ENCODE assay signal across 9 cellular contexts in genomic region chr6:149129401-149130077, GRCh38.
DNase-seq lines count a peak whose midpoint lies in the region; ATAC-seq, FAIRE-seq and TF ChIP-seq lines count a peak whose summit lies in the region.
"Had no signal": no experiment of that assay in that cellular context is flagged by ENCODE, and none has a peak within 500 bp of the region (broad histone marks: within the 10 kb centered on the region; RNA-seq: fewer than 3 reads in every experiment).

No MANE protein-coding gene starts in this region.

- in situ Hi-C loops in GM13977 (cut with MboI; ENCODE audit: low pct_unique_long_range_greater_than_20kb, low sequenced_read_pairs, unreplicated experiment): no loop called here

- ATAC-seq in activated naive CD8-positive, alpha-beta T cell treated with anti-CD3 and anti-CD28 coated beads, Interleukin-2, amount 10 ng/mL, durations not matched to agents 7 days and 5 days (ENCODE audit: low read depth): no peak
- ATAC-seq in naive thymus-derived CD4-positive, alpha-beta T cell: peak; percentile 62
- ATAC-seq in GM18520 (IDR thresholded peaks at IDR 0.05; ENCODE audit: unreplicated experiment) (no peak), aorta (ENCODE audit: low FRiP score) (no peak)

- intact Hi-C loops in naive thymus-derived CD4-positive, alpha-beta T cell (cut with micrococcal nuclease): loop anchor here (2.0 kb wide), 4 partner anchors 17 to 47 kb away; no protein-coding TSS in a partner anchor
- intact Hi-C loops in aorta (cut with DNase I): no loop called here

- no peak overlapping the region for H3K4me3 Mint-ChIP-seq in activated naive CD8-positive, alpha-beta T cell treated with anti-CD3 and anti-CD28 coated beads, Interleukin-2, amount 10 ng/mL, durations not matched to agents 7 days and 5 days
- peak overlapping the region in 6 of 10 donors; percentile 2 to 66 (median 30) for H3K4me3 Mint-ChIP-seq in naive thymus-derived CD4-positive, alpha-beta T cell

- no peaks in the 10 kb centered on the region for H3K9me3 ChIP-seq in naive thymus-derived CD4-positive, alpha-beta T cell (ENCODE audit: control insufficient read depth in 2 of 3, low read length in 3 of 3)
- H3K9me3 ChIP-seq in aorta (ENCODE audit: control insufficient read depth, low read length): no peaks in the 10 kb centered on the region

- no peaks in the 10 kb centered on the region for H3K27me3 ChIP-seq in naive thymus-derived CD4-positive, alpha-beta T cell (ENCODE audit: control insufficient read depth in 2 of 2, insufficient read depth in 2 of 2, low read length in 2 of 2)
- H3K27me3 ChIP-seq in aorta (ENCODE audit: control insufficient read depth in 1 of 2, insufficient read depth in 2 of 2, low read length in 1 of 2): no peaks in the 10 kb centered on the region

- H3K4me3 ChIP-seq in naive thymus-derived CD4-positive, alpha-beta T cell (ENCODE audit: low read length): no peak overlapping the region
- H3K4me3 ChIP-seq in aorta (ENCODE audit: low read length in 2 of 2): no peak overlapping the region
- H3K4me3 ChIP-seq: lung had no signal

- no peaks in the 10 kb centered on the region for H3K36me3 ChIP-seq in naive thymus-derived CD4-positive, alpha-beta T cell (ENCODE audit: control insufficient read depth in 2 of 3, insufficient read depth in 3 of 3, low read length in 3 of 3)
- no peaks in the 10 kb centered on the region for H3K36me3 ChIP-seq in aorta (ENCODE audit: control insufficient read depth in 1 of 2, insufficient read depth in 2 of 2, low read length in 1 of 2)

- DNase-seq in GM12891 (ENCODE audit: insufficient read length, low spot score) (no peak), HT-29 (ENCODE audit: low spot score) (peak; percentile 8), NCI-H1930 (lab: John Stamatoyannopoulos, UW) (no peak), GM13977 (ENCODE audit: low spot score) (no peak), aorta (no peak)
- DNase-seq in activated naive CD8-positive, alpha-beta T cell treated with anti-CD3 and anti-CD28 coated beads, Interleukin-2, amount 10 ng/mL, durations not matched to agents 7 days and 5 days: no peak
- DNase-seq in naive thymus-derived CD4-positive, alpha-beta T cell: no peak

- peak; percentile 81 for FAIRE-seq in GM12891 (lab: Jason Lieb, UNC)

- H3K27me3 Mint-ChIP-seq in activated naive CD8-positive, alpha-beta T cell treated with anti-CD3 and anti-CD28 coated beads, Interleukin-2, amount 10 ng/mL, durations not matched to agents 7 days and 5 days: no peaks in the 10 kb centered on the region
- no peaks in the 10 kb centered on the region for H3K27me3 Mint-ChIP-seq in naive thymus-derived CD4-positive, alpha-beta T cell

- H3K4me1 Mint-ChIP-seq in activated naive CD8-positive, alpha-beta T cell treated with anti-CD3 and anti-CD28 coated beads, Interleukin-2, amount 10 ng/mL, durations not matched to agents 7 days and 5 days: peaks cover 57% of the 10 kb centered on the region
- H3K4me1 Mint-ChIP-seq in naive thymus-derived CD4-positive, alpha-beta T cell: peaks cover 40 to 83% (median 79%) of the 10 kb centered on the region in 7 donors

- H3K4me1 ChIP-seq in naive thymus-derived CD4-positive, alpha-beta T cell (ENCODE audit: control insufficient read depth in 2 of 2, insufficient read depth in 2 of 2, low read length in 2 of 2): peaks cover 28 to 47% of the 10 kb centered on the region in 2 donors
- no peaks in the 10 kb centered on the region for H3K4me1 ChIP-seq in aorta (ENCODE audit: control insufficient read depth in 1 of 2, insufficient read depth in 2 of 2, low read length in 2 of 2)

- TF ChIP-seq POLR2A in GM12891 (IDR thresholded peaks at IDR 0.05; ENCODE audit: low read depth, low read length): no peak

- TF ChIP-seq CTCF in GM13977 (IDR thresholded peaks at IDR 0.05; ENCODE audit: extremely low read depth, insufficient read depth, missing control alignments): no peak

- peak overlapping the region; percentile 45 for H3K27ac ChIP-seq in naive thymus-derived CD4-positive, alpha-beta T cell (ENCODE audit: low read depth, low read length)
- H3K27ac ChIP-seq in aorta (ENCODE audit: low read depth in 1 of 2, low read length in 2 of 2): no peak overlapping the region

- POLR2A ChIA-PET in activated naive CD8-positive, alpha-beta T cell treated with anti-CD3 and anti-CD28 coated beads, Interleukin-2, amount 10 ng/mL, durations not matched to agents 7 days and 5 days (lab: Charles Lee): interaction anchor here (0.7 to 4.4 kb wide), 6 partner anchors 10 to 188 kb away, joined by 3 to 44 read pairs (median 16); partner anchors contain the start of gene TAB2
- POLR2A ChIA-PET in naive thymus-derived CD4-positive, alpha-beta T cell (lab: Charles Lee): interaction anchor here (1.1 to 4.8 kb wide), 3 partner anchors 10 to 132 kb away, joined by 3 to 30 read pairs (median 3); no protein-coding TSS in a partner anchor

- CTCF ChIA-PET in naive thymus-derived CD4-positive, alpha-beta T cell (lab: Charles Lee): interaction anchor here (0.9 to 1.4 kb wide), 2 partner anchors 45 to 49 kb away, joined by 3 read pairs; no protein-coding TSS in a partner anchor

- peak overlapping the region; percentile 90 for H3K27ac Mint-ChIP-seq in activated naive CD8-positive, alpha-beta T cell treated with anti-CD3 and anti-CD28 coated beads, Interleukin-2, amount 10 ng/mL, durations not matched to agents 7 days and 5 days
- H3K27ac Mint-ChIP-seq in naive thymus-derived CD4-positive, alpha-beta T cell: peak overlapping the region; percentile 76 to 99 (median 91)

- peaks cover 45% of the 10 kb centered on the region for H3K36me3 Mint-ChIP-seq in activated naive CD8-positive, alpha-beta T cell treated with anti-CD3 and anti-CD28 coated beads, Interleukin-2, amount 10 ng/mL, durations not matched to agents 7 days and 5 days
- peaks cover 0 to 65% (median 0%) of the 10 kb centered on the region in 5 donors for H3K36me3 Mint-ChIP-seq in naive thymus-derived CD4-positive, alpha-beta T cell

- H3K9me3 Mint-ChIP-seq in activated naive CD8-positive, alpha-beta T cell treated with anti-CD3 and anti-CD28 coated beads, Interleukin-2, amount 10 ng/mL, durations not matched to agents 7 days and 5 days: peaks cover 19% of the 10 kb centered on the region
- peaks cover 0 to 23% (median 2%) of the 10 kb centered on the region in 11 donors for H3K9me3 Mint-ChIP-seq in naive thymus-derived CD4-positive, alpha-beta T cell

- 57 to 78% methylated on average over 8 of the region's 8 CpGs for WGBS in aorta, 2 donors

TF ChIP-seq in GM12891, 5 proteins besides CTCF, POLR2A, EP300 and RAD21:
- TF ChIP-seq SPI1 (IDR thresholded peaks at IDR 0.05; ENCODE audit: low read depth, low read length) (peak; percentile 97), POLR2AphosphoS5 (IDR thresholded peaks at IDR 0.05; ENCODE audit: low read depth, low read length) (no peak), TAF1 (IDR thresholded peaks at IDR 0.05; ENCODE audit: low read depth, low read length) (no peak), PAX5 (IDR thresholded peaks at IDR 0.05; ENCODE audit: insufficient read depth, low read length, severe bottlenecking) (peak; percentile 74), POU2F2 (IDR thresholded peaks at IDR 0.05; ENCODE audit: low read depth, low read length) (no peak)

Comparison
In these comparisons a context has a peak if more than half of its experiments do, and no peak if none do; other contexts are left out.
1. intact Hi-C loops: an anchor here in naive thymus-derived CD4-positive, alpha-beta T cell (2.0 kb wide); none called in aorta.